Comparison of ENCODE assay signal across 1 cellular context in genomic region chr7:101108330-101108857, GRCh38.
TF ChIP-seq lines count a peak whose summit lies in the region.

No MANE protein-coding gene starts in this region.

TF ChIP-seq in GM12878, 131 proteins besides CTCF, POLR2A, EP300 and RAD21 (continues in another document):
- peak; percentile 68; the same call in 1 of the 2 replicates for TF ChIP-seq EED (IDR thresholded peaks at IDR 0.05; ENCODE audit: low read depth)
- peak in 1 of 2 experiments; percentile 70; a peak in 2 of 3 replicates for TF ChIP-seq EGR1 (IDR thresholded peaks at IDR 0.05; ENCODE audit: borderline replicate concordance in 1 of 2, low read depth in 2 of 2, low read length in 2 of 2)
- TF ChIP-seq NBN (IDR thresholded peaks at IDR 0.05) = peak; percentile 78
- TF ChIP-seq, protein P1, sequence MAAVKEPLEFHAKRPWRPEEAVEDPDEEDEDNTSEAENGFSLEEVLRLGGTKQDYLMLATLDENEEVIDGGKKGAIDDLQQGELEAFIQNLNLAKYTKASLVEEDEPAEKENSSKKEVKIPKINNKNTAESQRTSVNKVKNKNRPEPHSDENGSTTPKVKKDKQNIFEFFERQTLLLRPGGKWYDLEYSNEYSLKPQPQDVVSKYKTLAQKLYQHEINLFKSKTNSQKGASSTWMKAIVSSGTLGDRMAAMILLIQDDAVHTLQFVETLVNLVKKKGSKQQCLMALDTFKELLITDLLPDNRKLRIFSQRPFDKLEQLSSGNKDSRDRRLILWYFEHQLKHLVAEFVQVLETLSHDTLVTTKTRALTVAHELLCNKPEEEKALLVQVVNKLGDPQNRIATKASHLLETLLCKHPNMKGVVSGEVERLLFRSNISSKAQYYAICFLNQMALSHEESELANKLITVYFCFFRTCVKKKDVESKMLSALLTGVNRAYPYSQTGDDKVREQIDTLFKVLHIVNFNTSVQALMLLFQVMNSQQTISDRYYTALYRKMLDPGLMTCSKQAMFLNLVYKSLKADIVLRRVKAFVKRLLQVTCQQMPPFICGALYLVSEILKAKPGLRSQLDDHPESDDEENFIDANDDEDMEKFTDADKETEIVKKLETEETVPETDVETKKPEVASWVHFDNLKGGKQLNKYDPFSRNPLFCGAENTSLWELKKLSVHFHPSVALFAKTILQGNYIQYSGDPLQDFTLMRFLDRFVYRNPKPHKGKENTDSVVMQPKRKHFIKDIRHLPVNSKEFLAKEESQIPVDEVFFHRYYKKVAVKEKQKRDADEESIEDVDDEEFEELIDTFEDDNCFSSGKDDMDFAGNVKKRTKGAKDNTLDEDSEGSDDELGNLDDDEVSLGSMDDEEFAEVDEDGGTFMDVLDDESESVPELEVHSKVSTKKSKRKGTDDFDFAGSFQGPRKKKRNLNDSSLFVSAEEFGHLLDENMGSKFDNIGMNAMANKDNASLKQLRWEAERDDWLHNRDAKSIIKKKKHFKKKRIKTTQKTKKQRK (IDR thresholded peaks at IDR 0.05; ENCODE audit: low read depth, low read length) = no peak
- TF ChIP-seq DPF2 (IDR thresholded peaks at IDR 0.05) = no peak; the same call in 1 of the 2 replicates
- TF ChIP-seq SMAD1 (IDR thresholded peaks at IDR 0.05; ENCODE audit: low read depth, partially characterized antibody) = no peak
- peak; percentile 15 for TF ChIP-seq SP1 (IDR thresholded peaks at IDR 0.05; ENCODE audit: low read depth, low read length)
- TF ChIP-seq, protein P2, sequence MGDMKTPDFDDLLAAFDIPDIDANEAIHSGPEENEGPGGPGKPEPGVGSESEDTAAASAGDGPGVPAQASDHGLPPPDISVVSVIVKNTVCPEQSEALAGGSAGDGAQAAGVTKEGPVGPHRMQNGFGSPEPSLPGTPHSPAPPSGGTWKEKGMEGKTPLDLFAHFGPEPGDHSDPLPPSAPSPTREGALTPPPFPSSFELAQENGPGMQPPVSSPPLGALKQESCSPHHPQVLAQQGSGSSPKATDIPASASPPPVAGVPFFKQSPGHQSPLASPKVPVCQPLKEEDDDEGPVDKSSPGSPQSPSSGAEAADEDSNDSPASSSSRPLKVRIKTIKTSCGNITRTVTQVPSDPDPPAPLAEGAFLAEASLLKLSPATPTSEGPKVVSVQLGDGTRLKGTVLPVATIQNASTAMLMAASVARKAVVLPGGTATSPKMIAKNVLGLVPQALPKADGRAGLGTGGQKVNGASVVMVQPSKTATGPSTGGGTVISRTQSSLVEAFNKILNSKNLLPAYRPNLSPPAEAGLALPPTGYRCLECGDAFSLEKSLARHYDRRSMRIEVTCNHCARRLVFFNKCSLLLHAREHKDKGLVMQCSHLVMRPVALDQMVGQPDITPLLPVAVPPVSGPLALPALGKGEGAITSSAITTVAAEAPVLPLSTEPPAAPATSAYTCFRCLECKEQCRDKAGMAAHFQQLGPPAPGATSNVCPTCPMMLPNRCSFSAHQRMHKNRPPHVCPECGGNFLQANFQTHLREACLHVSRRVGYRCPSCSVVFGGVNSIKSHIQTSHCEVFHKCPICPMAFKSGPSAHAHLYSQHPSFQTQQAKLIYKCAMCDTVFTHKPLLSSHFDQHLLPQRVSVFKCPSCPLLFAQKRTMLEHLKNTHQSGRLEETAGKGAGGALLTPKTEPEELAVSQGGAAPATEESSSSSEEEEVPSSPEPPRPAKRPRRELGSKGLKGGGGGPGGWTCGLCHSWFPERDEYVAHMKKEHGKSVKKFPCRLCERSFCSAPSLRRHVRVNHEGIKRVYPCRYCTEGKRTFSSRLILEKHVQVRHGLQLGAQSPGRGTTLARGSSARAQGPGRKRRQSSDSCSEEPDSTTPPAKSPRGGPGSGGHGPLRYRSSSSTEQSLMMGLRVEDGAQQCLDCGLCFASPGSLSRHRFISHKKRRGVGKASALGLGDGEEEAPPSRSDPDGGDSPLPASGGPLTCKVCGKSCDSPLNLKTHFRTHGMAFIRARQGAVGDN (IDR thresholded peaks at IDR 0.05) = peak; percentile 89
- peak; percentile 87 for TF ChIP-seq RELA (IDR thresholded peaks at IDR 0.05; ENCODE audit: borderline replicate concordance, partially characterized antibody)
- TF ChIP-seq IRF5 (IDR thresholded peaks at IDR 0.05; ENCODE audit: borderline replicate concordance) = no peak
- TF ChIP-seq RUNX3 (IDR thresholded peaks at IDR 0.05; ENCODE audit: low read length) = peak; percentile 41; the same call in 1 of the 2 replicates
- TF ChIP-seq BCL3 (IDR thresholded peaks at IDR 0.05; ENCODE audit: borderline replicate concordance, insufficient read depth, low read depth, low read length, poor library complexity, severe bottlenecking) = peak; percentile 52
- peak; percentile 61 for TF ChIP-seq MTA2 (IDR thresholded peaks at IDR 0.05; ENCODE audit: low read depth)
- TF ChIP-seq, protein P3, sequence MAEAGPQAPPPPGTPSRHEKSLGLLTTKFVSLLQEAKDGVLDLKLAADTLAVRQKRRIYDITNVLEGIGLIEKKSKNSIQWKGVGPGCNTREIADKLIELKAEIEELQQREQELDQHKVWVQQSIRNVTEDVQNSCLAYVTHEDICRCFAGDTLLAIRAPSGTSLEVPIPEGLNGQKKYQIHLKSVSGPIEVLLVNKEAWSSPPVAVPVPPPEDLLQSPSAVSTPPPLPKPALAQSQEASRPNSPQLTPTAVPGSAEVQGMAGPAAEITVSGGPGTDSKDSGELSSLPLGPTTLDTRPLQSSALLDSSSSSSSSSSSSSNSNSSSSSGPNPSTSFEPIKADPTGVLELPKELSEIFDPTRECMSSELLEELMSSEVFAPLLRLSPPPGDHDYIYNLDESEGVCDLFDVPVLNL (IDR thresholded peaks at IDR 0.05; ENCODE audit: low read depth, low read length) = no peak
- TF ChIP-seq NR2F1 (conservative IDR thresholded peaks at IDR 0.05) = peak; percentile 93
- peak; percentile 65 for TF ChIP-seq ATF7 (IDR thresholded peaks at IDR 0.05; ENCODE audit: low read depth)
- no peak for TF ChIP-seq WRNIP1 (IDR thresholded peaks at IDR 0.05; ENCODE audit: borderline replicate concordance, low read depth, low read length)
- TF ChIP-seq PAX5 (IDR thresholded peaks at IDR 0.05; ENCODE audit: borderline replicate concordance, low read depth, low read length) = peak; percentile 77
- peak; percentile 21; the same call in 1 of the 2 replicates for TF ChIP-seq ZNF217 (IDR thresholded peaks at IDR 0.05)
- TF ChIP-seq, protein P4, sequence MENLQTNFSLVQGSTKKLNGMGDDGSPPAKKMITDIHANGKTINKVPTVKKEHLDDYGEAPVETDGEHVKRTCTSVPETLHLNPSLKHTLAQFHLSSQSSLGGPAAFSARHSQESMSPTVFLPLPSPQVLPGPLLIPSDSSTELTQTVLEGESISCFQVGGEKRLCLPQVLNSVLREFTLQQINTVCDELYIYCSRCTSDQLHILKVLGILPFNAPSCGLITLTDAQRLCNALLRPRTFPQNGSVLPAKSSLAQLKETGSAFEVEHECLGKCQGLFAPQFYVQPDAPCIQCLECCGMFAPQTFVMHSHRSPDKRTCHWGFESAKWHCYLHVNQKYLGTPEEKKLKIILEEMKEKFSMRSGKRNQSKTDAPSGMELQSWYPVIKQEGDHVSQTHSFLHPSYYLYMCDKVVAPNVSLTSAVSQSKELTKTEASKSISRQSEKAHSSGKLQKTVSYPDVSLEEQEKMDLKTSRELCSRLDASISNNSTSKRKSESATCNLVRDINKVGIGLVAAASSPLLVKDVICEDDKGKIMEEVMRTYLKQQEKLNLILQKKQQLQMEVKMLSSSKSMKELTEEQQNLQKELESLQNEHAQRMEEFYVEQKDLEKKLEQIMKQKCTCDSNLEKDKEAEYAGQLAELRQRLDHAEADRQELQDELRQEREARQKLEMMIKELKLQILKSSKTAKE (IDR thresholded peaks at IDR 0.05; ENCODE audit: low read depth, poor library complexity, severe bottlenecking) = peak; percentile 63
- no peak for TF ChIP-seq CHD2 (IDR thresholded peaks at IDR 0.05; ENCODE audit: borderline replicate concordance, low read depth, low read length)
- TF ChIP-seq, protein P5, sequence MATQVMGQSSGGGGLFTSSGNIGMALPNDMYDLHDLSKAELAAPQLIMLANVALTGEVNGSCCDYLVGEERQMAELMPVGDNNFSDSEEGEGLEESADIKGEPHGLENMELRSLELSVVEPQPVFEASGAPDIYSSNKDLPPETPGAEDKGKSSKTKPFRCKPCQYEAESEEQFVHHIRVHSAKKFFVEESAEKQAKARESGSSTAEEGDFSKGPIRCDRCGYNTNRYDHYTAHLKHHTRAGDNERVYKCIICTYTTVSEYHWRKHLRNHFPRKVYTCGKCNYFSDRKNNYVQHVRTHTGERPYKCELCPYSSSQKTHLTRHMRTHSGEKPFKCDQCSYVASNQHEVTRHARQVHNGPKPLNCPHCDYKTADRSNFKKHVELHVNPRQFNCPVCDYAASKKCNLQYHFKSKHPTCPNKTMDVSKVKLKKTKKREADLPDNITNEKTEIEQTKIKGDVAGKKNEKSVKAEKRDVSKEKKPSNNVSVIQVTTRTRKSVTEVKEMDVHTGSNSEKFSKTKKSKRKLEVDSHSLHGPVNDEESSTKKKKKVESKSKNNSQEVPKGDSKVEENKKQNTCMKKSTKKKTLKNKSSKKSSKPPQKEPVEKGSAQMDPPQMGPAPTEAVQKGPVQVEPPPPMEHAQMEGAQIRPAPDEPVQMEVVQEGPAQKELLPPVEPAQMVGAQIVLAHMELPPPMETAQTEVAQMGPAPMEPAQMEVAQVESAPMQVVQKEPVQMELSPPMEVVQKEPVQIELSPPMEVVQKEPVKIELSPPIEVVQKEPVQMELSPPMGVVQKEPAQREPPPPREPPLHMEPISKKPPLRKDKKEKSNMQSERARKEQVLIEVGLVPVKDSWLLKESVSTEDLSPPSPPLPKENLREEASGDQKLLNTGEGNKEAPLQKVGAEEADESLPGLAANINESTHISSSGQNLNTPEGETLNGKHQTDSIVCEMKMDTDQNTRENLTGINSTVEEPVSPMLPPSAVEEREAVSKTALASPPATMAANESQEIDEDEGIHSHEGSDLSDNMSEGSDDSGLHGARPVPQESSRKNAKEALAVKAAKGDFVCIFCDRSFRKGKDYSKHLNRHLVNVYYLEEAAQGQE (IDR thresholded peaks at IDR 0.05; ENCODE audit: low read depth, low read length) = no peak
- no peak for TF ChIP-seq SMARCA5 (IDR thresholded peaks at IDR 0.05)
- TF ChIP-seq IKZF1 (conservative IDR thresholded peaks at IDR 0.05) = peak; percentile 92
- TF ChIP-seq ZNF622 (IDR thresholded peaks at IDR 0.05) = no peak
- TF ChIP-seq, protein P6, sequence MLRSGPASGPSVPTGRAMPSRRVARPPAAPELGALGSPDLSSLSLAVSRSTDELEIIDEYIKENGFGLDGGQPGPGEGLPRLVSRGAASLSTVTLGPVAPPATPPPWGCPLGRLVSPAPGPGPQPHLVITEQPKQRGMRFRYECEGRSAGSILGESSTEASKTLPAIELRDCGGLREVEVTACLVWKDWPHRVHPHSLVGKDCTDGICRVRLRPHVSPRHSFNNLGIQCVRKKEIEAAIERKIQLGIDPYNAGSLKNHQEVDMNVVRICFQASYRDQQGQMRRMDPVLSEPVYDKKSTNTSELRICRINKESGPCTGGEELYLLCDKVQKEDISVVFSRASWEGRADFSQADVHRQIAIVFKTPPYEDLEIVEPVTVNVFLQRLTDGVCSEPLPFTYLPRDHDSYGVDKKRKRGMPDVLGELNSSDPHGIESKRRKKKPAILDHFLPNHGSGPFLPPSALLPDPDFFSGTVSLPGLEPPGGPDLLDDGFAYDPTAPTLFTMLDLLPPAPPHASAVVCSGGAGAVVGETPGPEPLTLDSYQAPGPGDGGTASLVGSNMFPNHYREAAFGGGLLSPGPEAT (IDR thresholded peaks at IDR 0.05; ENCODE audit: low read depth) = peak; percentile 93
- TF ChIP-seq NR2C1 (IDR thresholded peaks at IDR 0.05) = peak; percentile 86
- peak; percentile 82 for TF ChIP-seq ZNF592 (IDR thresholded peaks at IDR 0.05)
- peak; percentile 55; the same call in 1 of the 2 replicates for TF ChIP-seq CREM (IDR thresholded peaks at IDR 0.05; ENCODE audit: low read depth)
- TF ChIP-seq TCF3 (IDR thresholded peaks at IDR 0.05; ENCODE audit: borderline replicate concordance, insufficient read depth, low read depth, low read length) = peak; percentile 12; the same call in 1 of the 2 replicates
- TF ChIP-seq CHD4 (IDR thresholded peaks at IDR 0.05) = no peak
- TF ChIP-seq TBL1XR1 (IDR thresholded peaks at IDR 0.05; ENCODE audit: low read depth, low read length) = peak; percentile 79
- no peak for TF ChIP-seq KLF5 (IDR thresholded peaks at IDR 0.05; ENCODE audit: partially characterized antibody)
- peak; percentile 78 to 82 for TF ChIP-seq IKZF2 (IDR thresholded peaks at IDR 0.05)
